Comparison of ENCODE assay signal across 12 cellular contexts in genomic region chr13:33744589-33745369, GRCh38.
DNase-seq lines count a peak whose midpoint lies in the region; ATAC-seq and TF ChIP-seq lines count a peak whose summit lies in the region.
"Had no signal": no experiment of that assay in that cellular context is flagged by ENCODE, and none has a peak within 500 bp of the region (broad histone marks: within the 10 kb centered on the region; RNA-seq: fewer than 3 reads in every experiment).

No MANE protein-coding gene starts in this region.

- peaks cover 2% of the 10 kb centered on the region for H3K9me3 Mint-ChIP-seq in chondrocyte (ENCODE audit: low read depth)
- H3K9me3 Mint-ChIP-seq: activated T-helper 2 cell treated with anti-CD3 and anti-CD28 coated beads, Interferon-gamma antibody, Interleukin-2, Interleukin-4, amounts not matched to agents 10 μg/mL and 5 μg/mL and 100 μg/mL, durations not matched to agents 14 hours and 24 hours and 36 hours had no signal

- H3K4me3 ChIP-seq in AG10803 (ENCODE audit: low read length) (no peak overlapping the region), gastroesophageal sphincter (no peak overlapping the region), esophagus squamous epithelium (no peak overlapping the region), lower leg skin (ENCODE audit: low read depth, poor library complexity, severe bottlenecking) (no peak overlapping the region)

- 39 to 50% methylated on average over 2 to 3 of the region's 3 CpGs for WGBS in gastroesophageal sphincter (ENCODE audit: low coverage in 1 of 2), 2 donors
- 32 to 46% methylated on average over 3 of the region's 3 CpGs for WGBS in esophagus squamous epithelium, 2 donors
- 38 to 44% methylated on average over 3 of the region's 3 CpGs for whole genome bisulfite sequencing in lower leg skin, 2 donors

- peak; percentile 34 for DNase-seq in AG10803 (ENCODE audit: low read depth)
- DNase-seq in EL: peak; percentile 45
- peak; percentile 99 for DNase-seq in NCI-H748 (lab: John Stamatoyannopoulos, UW; ENCODE audit: unreplicated experiment)
- no peak for DNase-seq in NOMO-1 (lab: John Stamatoyannopoulos, UW; ENCODE audit: unreplicated experiment in 2 of 2)
- no peak for DNase-seq in esophagus squamous epithelium (lab: John Stamatoyannopoulos, UW)
- DNase-seq in chondrocyte (ENCODE audit: low spot score): no peak
- no peak for DNase-seq in lower leg skin (ENCODE audit: low spot score in 2 of 2)
- DNase-seq: effector CD8-positive, alpha-beta T cell; NCI-H1048 had no signal

- no peaks in the 10 kb centered on the region for H3K9me3 ChIP-seq in gastroesophageal sphincter
- no peaks in the 10 kb centered on the region for H3K9me3 ChIP-seq in esophagus squamous epithelium

- H3K36me3 Mint-ChIP-seq in chondrocyte (ENCODE audit: low read depth): no peaks in the 10 kb centered on the region

- H3K4me3 Mint-ChIP-seq in chondrocyte (ENCODE audit: unreplicated experiment): no peak overlapping the region
- H3K4me3 Mint-ChIP-seq: stimulated activated memory B cell treated with anti-CD40 and anti-IgM and Interleukin-4, amounts not matched to agents 10 μg/mL and 1 μg/mL and 100 μg/mL, for 72 hours had no signal

- intact Hi-C loops in esophagus squamous epithelium (cut with DNase I) (no loop called here), lower leg skin (cut with DNase I; ENCODE audit: low total_unique reads) (no loop called here)

- no peak overlapping the region for H3K27ac Mint-ChIP-seq in chondrocyte (ENCODE audit: unreplicated experiment)
- H3K27ac Mint-ChIP-seq: stimulated activated memory B cell treated with anti-CD40 and anti-IgM and Interleukin-4, amounts not matched to agents 10 μg/mL and 1 μg/mL and 100 μg/mL, for 72 hours had no signal

- no peak for TF ChIP-seq CTCF in AG10803 (conservative IDR thresholded peaks at IDR 0.05; ENCODE audit: low read length)
- TF ChIP-seq CTCF in gastroesophageal sphincter (IDR thresholded peaks at IDR 0.05): no peak
- TF ChIP-seq CTCF in esophagus squamous epithelium (IDR thresholded peaks at IDR 0.05): no peak
- TF ChIP-seq CTCF in chondrocyte (IDR thresholded peaks at IDR 0.05): no peak
- no peak for TF ChIP-seq CTCF in lower leg skin (IDR thresholded peaks at IDR 0.05)

- H3K27ac ChIP-seq in gastroesophageal sphincter (peak overlapping the region; percentile 61 to 73 (median 71)), esophagus squamous epithelium (peak overlapping the region in 2 of 4 donors; percentile 3 to 66)

- peaks cover 9% of the 10 kb centered on the region for H3K4me1 Mint-ChIP-seq in chondrocyte (ENCODE audit: low read depth)

- H3K36me3 ChIP-seq in gastroesophageal sphincter (no peaks in the 10 kb centered on the region), esophagus squamous epithelium (no peaks in the 10 kb centered on the region)

- H3K27me3 ChIP-seq in gastroesophageal sphincter: no peaks in the 10 kb centered on the region
- no peaks in the 10 kb centered on the region for H3K27me3 ChIP-seq in esophagus squamous epithelium

- no peak for TF ChIP-seq POLR2A in gastroesophageal sphincter (IDR thresholded peaks at IDR 0.05)
- TF ChIP-seq POLR2A in esophagus squamous epithelium (IDR thresholded peaks at IDR 0.05): no peak
- no peak for TF ChIP-seq POLR2A in lower leg skin (IDR thresholded peaks at IDR 0.05)

- peak; percentile 81 for ATAC-seq in gastroesophageal sphincter

- no peaks in the 10 kb centered on the region for H3K27me3 Mint-ChIP-seq in chondrocyte (ENCODE audit: low read depth)

- no peak for TF ChIP-seq EP300 in gastroesophageal sphincter (IDR thresholded peaks at IDR 0.05)

- H3K4me1 ChIP-seq in gastroesophageal sphincter: peaks cover 0 to 21% (median 0%) of the 10 kb centered on the region in 3 donors
- H3K4me1 ChIP-seq in esophagus squamous epithelium: peaks cover 0 to 31% (median 7%) of the 10 kb centered on the region in 3 donors

Comparison
In these comparisons a context has a peak if more than half of its experiments do, and no peak if none do; other contexts are left out.
1. DNase-seq: peak in AG10803 (single experiment), EL (single experiment) and NCI-H748 (single experiment); none in NOMO-1 (0 of 2), esophagus squamous epithelium (single experiment), chondrocyte (single experiment) and lower leg skin (0 of 2).